Comparison of ENCODE assay signal across 8 cellular contexts in genomic region chr7:158811461-158811860, GRCh38. TPM values are rescaled to one million over a fixed set of nuclear protein-coding genes. Genes with fewer than 3 reads are reported as not detected.
A peak's percentile ranks its signal among the peaks of the same experiment; 100 is the strongest.
DNase-seq lines count a peak whose midpoint lies in the region; ATAC-seq lines count a peak whose summit lies in the region.

No MANE protein-coding gene starts in this region.

- H3K9me3 Mint-ChIP-seq in activated naive CD4-positive, alpha-beta T cell treated with anti-CD3 and anti-CD28 coated beads for 36 hours, result no peaks in the 10 kb centered on the region

- peak overlapping the region; percentile 95 for H3K27ac Mint-ChIP-seq in activated naive CD4-positive, alpha-beta T cell treated with anti-CD3 and anti-CD28 coated beads for 36 hours

- H3K4me1 Mint-ChIP-seq in activated naive CD4-positive, alpha-beta T cell treated with anti-CD3 and anti-CD28 coated beads for 36 hours (ENCODE audit: low read depth), result peaks cover 81% of the 10 kb centered on the region

- ATAC-seq in HG03108 (IDR thresholded peaks at IDR 0.05; ENCODE audit: unreplicated experiment), result no peak
- ATAC-seq in HG03565 (IDR thresholded peaks at IDR 0.05; ENCODE audit: unreplicated experiment), result no peak

- CTCF ChIA-PET in activated naive CD4-positive, alpha-beta T cell treated with anti-CD3 and anti-CD28 coated beads for 36 hours (lab: Charles Lee), result interaction anchor here (0.9 to 2.6 kb wide), 4 partner anchors 11 to 165 kb away, joined by 3 to 9 read pairs (median 8); no protein-coding TSS in a partner anchor

- DNase-seq in LoVo (ENCODE audit: low spot score) (peak; percentile 19), iris pigment epithelial cell (ENCODE audit: low read depth) (peak; percentile 96), SW 1271 (lab: John Stamatoyannopoulos, UW) (no peak), NCI-H510A treated with DMSO at 0.1 percent for 48 hours (lab: John Stamatoyannopoulos, UW) (no peak)
- DNase-seq in activated naive CD4-positive, alpha-beta T cell treated with anti-CD3 and anti-CD28 coated beads for 36 hours, result peak; percentile 82
- DNase-seq in stimulated activated naive CD4-positive, alpha-beta T cell treated with Interleukin-2 at 50 U/mL for 16 hours (lab: John Stamatoyannopoulos, UW), result peak; percentile 52

- intact Hi-C loops in activated naive CD4-positive, alpha-beta T cell treated with anti-CD3 and anti-CD28 coated beads for 36 hours (cut with micrococcal nuclease), result loop anchor here (2.0 to 5.0 kb wide), 3 partner anchors 34 to 879 kb away; partner anchors contain the start of gene DYNC2I1

- H3K36me3 Mint-ChIP-seq in activated naive CD4-positive, alpha-beta T cell treated with anti-CD3 and anti-CD28 coated beads for 36 hours (ENCODE audit: low read depth), result peaks cover 25% of the 10 kb centered on the region

- peak overlapping the region; percentile 62 for H3K4me3 Mint-ChIP-seq in activated naive CD4-positive, alpha-beta T cell treated with anti-CD3 and anti-CD28 coated beads for 36 hours

- H3K27me3 Mint-ChIP-seq in activated naive CD4-positive, alpha-beta T cell treated with anti-CD3 and anti-CD28 coated beads for 36 hours (ENCODE audit: low read depth), result no peaks in the 10 kb centered on the region

RNA-seq across cellular contexts. Expression of gene ESYT2, which starts 17.8 kb away (rescaled TPM):
- 10 to 100 TPM; 41.7 to 44.3 TPM for total RNA-seq in activated naive CD4-positive, alpha-beta T cell treated with anti-CD3 and anti-CD28 coated beads for 36 hours

RNA-seq across cellular contexts. Expression of gene DYNC2I1, which starts 44.9 kb away (rescaled TPM):
- 1 to 10 TPM; 8.0 to 8.5 TPM for total RNA-seq in activated naive CD4-positive, alpha-beta T cell treated with anti-CD3 and anti-CD28 coated beads for 36 hours

Comparison
In these comparisons a context has a peak if more than half of its experiments do, and no peak if none do; other contexts are left out.
1. DNase-seq: peak in LoVo (single experiment), activated naive CD4-positive, alpha-beta T cell treated with anti-CD3 and anti-CD28 coated beads for 36 hours (single experiment), iris pigment epithelial cell (single experiment) and stimulated activated naive CD4-positive, alpha-beta T cell treated with Interleukin-2 at 50 U/mL for 16 hours (single experiment); none in SW 1271 (0 of 2) and NCI-H510A treated with DMSO at 0.1 percent for 48 hours (single experiment).